ENCODE assay signal across 1 cellular context in genomic region chr19:42200116-42200740, GRCh38.
TF ChIP-seq lines count a peak whose summit lies in the region.

No MANE protein-coding gene starts in this region.

TF ChIP-seq in GM23338, 12 proteins besides CTCF, POLR2A, EP300 and RAD21:
- TF ChIP-seq STAT1 (IDR thresholded peaks at IDR 0.05; ENCODE audit: unreplicated experiment) (no peak), EZH2phosphoT487 (IDR thresholded peaks at IDR 0.05; ENCODE audit: unreplicated experiment) (no peak), CREB1 (CRISPR knock-in tag; IDR thresholded peaks at IDR 0.05; ENCODE audit: low read depth) (no peak), ETS1 (IDR thresholded peaks at IDR 0.05) (no peak)
